1 cellular context compared by ENCODE assay signal in genomic region chr16:46920402-46921068, GRCh38.
TF ChIP-seq lines count a peak whose summit lies in the region.

No MANE protein-coding gene starts in this region.

TF ChIP-seq in HepG2, 621 proteins besides CTCF, POLR2A, EP300 and RAD21 (continued from another document and continues in another):
- no peak for TF ChIP-seq HMGXB3 (CRISPR knock-in tag; IDR thresholded peaks at IDR 0.05; ENCODE audit: borderline replicate concordance)
- no peak for TF ChIP-seq ISL2 (CRISPR knock-in tag; IDR thresholded peaks at IDR 0.05)
- peak; percentile 45 for TF ChIP-seq SRSF1 (optimal IDR thresholded peaks at IDR 0.05; ENCODE audit: low read depth, low read length)
- no peak for TF ChIP-seq BHLHE40 (IDR thresholded peaks at IDR 0.05; ENCODE audit: low read length)
- no peak for TF ChIP-seq PAX8 (CRISPR knock-in tag; IDR thresholded peaks at IDR 0.05; ENCODE audit: borderline replicate concordance)
- 0 out of 2 replicates have a peak, but pooled peaks have one; percentile 14 for TF ChIP-seq CHCHD3 (CRISPR knock-in tag; IDR thresholded peaks at IDR 0.05)
- TF ChIP-seq ZNF644 (CRISPR knock-in tag; IDR thresholded peaks at IDR 0.05; ENCODE audit: low read depth), result no peak
- peak; percentile 77 for TF ChIP-seq ZBTB33 (CRISPR knock-in tag; IDR thresholded peaks at IDR 0.05)
- TF ChIP-seq TFDP2 (CRISPR knock-in tag; IDR thresholded peaks at IDR 0.05), result no peak
- no peak for TF ChIP-seq SIX1 (CRISPR knock-in tag; IDR thresholded peaks at IDR 0.05; ENCODE audit: borderline replicate concordance)
- no peak for TF ChIP-seq MAFK (conservative IDR thresholded peaks at IDR 0.05 in 1 of 2, IDR thresholded peaks at IDR 0.05 in 1 of 2; ENCODE audit: low read length in 2 of 2)
- TF ChIP-seq SKIL (CRISPR knock-in tag; IDR thresholded peaks at IDR 0.05; ENCODE audit: borderline replicate concordance), result no peak
- no peak for TF ChIP-seq IRF2 (CRISPR knock-in tag; IDR thresholded peaks at IDR 0.05)
- no peak for TF ChIP-seq SIN3B (IDR thresholded peaks at IDR 0.05; ENCODE audit: low read length)
- TF ChIP-seq U2AF2 (IDR thresholded peaks at IDR 0.05; ENCODE audit: low read depth, low read length), result 0 out of 2 replicates have a peak, but pooled peaks have one; percentile 29
- TF ChIP-seq ZNF557 (CRISPR knock-in tag; IDR thresholded peaks at IDR 0.05), result no peak
- no peak for TF ChIP-seq CHD2 (IDR thresholded peaks at IDR 0.05; ENCODE audit: low read depth, low read length)
- no peak for TF ChIP-seq THAP7 (CRISPR knock-in tag; IDR thresholded peaks at IDR 0.05)
- no peak for TF ChIP-seq ZNF207 (IDR thresholded peaks at IDR 0.05; ENCODE audit: borderline replicate concordance)
- TF ChIP-seq FOXO4 (CRISPR knock-in tag; conservative IDR thresholded peaks at IDR 0.05), result no peak
- TF ChIP-seq RBM22 (optimal IDR thresholded peaks at IDR 0.05; ENCODE audit: low read length), result peak; percentile 82
- no peak for TF ChIP-seq ZNF766 (CRISPR knock-in tag; IDR thresholded peaks at IDR 0.05; ENCODE audit: borderline replicate concordance)
- TF ChIP-seq TBX2 (CRISPR knock-in tag; IDR thresholded peaks at IDR 0.05; ENCODE audit: borderline replicate concordance), result peak; percentile 27; the same call in 1 of the 2 replicates
- peak; percentile 43; the same call in 1 of the 2 replicates for TF ChIP-seq NR2F6 (IDR thresholded peaks at IDR 0.05)
- no peak for TF ChIP-seq NR2F6 (CRISPR knock-in tag; IDR thresholded peaks at IDR 0.05)
- TF ChIP-seq KAT2B (IDR thresholded peaks at IDR 0.05; ENCODE audit: borderline replicate concordance, low read depth, low read length), result no peak
- TF ChIP-seq PATZ1 (CRISPR knock-in tag; IDR thresholded peaks at IDR 0.05), result 0 out of 2 replicates have a peak, but pooled peaks have one; percentile 30
- no peak for TF ChIP-seq ZNF75D (CRISPR knock-in tag; IDR thresholded peaks at IDR 0.05; ENCODE audit: borderline replicate concordance)
- TF ChIP-seq ZNF101 (CRISPR knock-in tag; IDR thresholded peaks at IDR 0.05; ENCODE audit: borderline replicate concordance, low read depth), result no peak
- TF ChIP-seq IKZF1 (IDR thresholded peaks at IDR 0.05), result no peak
- 0 out of 2 replicates have a peak, but pooled peaks have one; percentile 31 for TF ChIP-seq ZNF576 (CRISPR knock-in tag; IDR thresholded peaks at IDR 0.05)
- TF ChIP-seq ZXDC (CRISPR knock-in tag; IDR thresholded peaks at IDR 0.05), result no peak
- TF ChIP-seq RBFOX2 (IDR thresholded peaks at IDR 0.05; ENCODE audit: low read depth, low read length), result peak; percentile 61
- no peak for TF ChIP-seq JDP2 (CRISPR knock-in tag; IDR thresholded peaks at IDR 0.05; ENCODE audit: borderline replicate concordance)
- TF ChIP-seq ARID2 (CRISPR knock-in tag; IDR thresholded peaks at IDR 0.05; ENCODE audit: borderline replicate concordance), result no peak
- no peak for TF ChIP-seq IRF1 (CRISPR knock-in tag; IDR thresholded peaks at IDR 0.05; ENCODE audit: low read depth)
- TF ChIP-seq ZNF879 (CRISPR knock-in tag; IDR thresholded peaks at IDR 0.05), result no peak
- TF ChIP-seq ZNF329 (CRISPR knock-in tag; IDR thresholded peaks at IDR 0.05; ENCODE audit: low read depth), result no peak
- TF ChIP-seq SP4 (CRISPR knock-in tag; IDR thresholded peaks at IDR 0.05), result peak; percentile 38; the same call in 1 of the 2 replicates
- TF ChIP-seq MZF1 (CRISPR knock-in tag; IDR thresholded peaks at IDR 0.05; ENCODE audit: borderline replicate concordance), result no peak
- no peak for TF ChIP-seq ZMAT5 (CRISPR knock-in tag; IDR thresholded peaks at IDR 0.05; ENCODE audit: borderline replicate concordance, low read depth)
- TF ChIP-seq HDAC1 (CRISPR knock-in tag; IDR thresholded peaks at IDR 0.05), result no peak
- TF ChIP-seq TCF7 (IDR thresholded peaks at IDR 0.05; ENCODE audit: low read depth), result peak; percentile 69
- no peak for TF ChIP-seq TBL1XR1 (IDR thresholded peaks at IDR 0.05; ENCODE audit: borderline replicate concordance, low read length, partially characterized antibody)
